Comparison of ENCODE assay signal across 13 cellular contexts in genomic region chr9:92147854-92148184, GRCh38. TPM values are rescaled to one million over a fixed set of nuclear protein-coding genes. Genes with fewer than 3 reads are reported as not detected.
DNase-seq lines count a peak whose midpoint lies in the region; ATAC-seq and TF ChIP-seq lines count a peak whose summit lies in the region.
"Had no signal": no experiment of that assay in that cellular context is flagged by ENCODE, and none has a peak within 500 bp of the region (broad histone marks: within the 10 kb centered on the region; RNA-seq: fewer than 3 reads in every experiment).

No MANE protein-coding gene starts in this region.

- H3K4me3 ChIP-seq in HUES64 (ENCODE audit: low read length) (no peak overlapping the region), brain microvascular endothelial cell (ENCODE audit: low read depth, low read length) (no peak overlapping the region), testis (no peak overlapping the region), aorta (ENCODE audit: low read length in 2 of 2) (no peak overlapping the region)

- TF ChIP-seq CTCF in brain microvascular endothelial cell (IDR thresholded peaks at IDR 0.05; ENCODE audit: low read depth, low read length, missing control alignments), result no peak
- TF ChIP-seq CTCF in testis (IDR thresholded peaks at IDR 0.05), result no peak

- in situ Hi-C loops in brain microvascular endothelial cell (cut with HindIII; ENCODE audit: low pct_ligation_motif_present, low sequenced_read_pairs), result no loop called here

- no peak for ATAC-seq in aorta (ENCODE audit: low FRiP score)

- H3K4me1 ChIP-seq in HUES64 (ENCODE audit: insufficient read depth, low read length) (peaks cover 15% of the 10 kb centered on the region), testis (peaks cover 15% of the 10 kb centered on the region), aorta (ENCODE audit: control insufficient read depth in 1 of 2, insufficient read depth in 2 of 2, low read length in 2 of 2) (no peaks in the 10 kb centered on the region)

- H3K9ac ChIP-seq in HUES64 (ENCODE audit: low read depth, low read length), result peak overlapping the region; percentile 34; the same call in 1 of the 2 replicates

- H3K36me3 ChIP-seq in HUES64 (ENCODE audit: insufficient read depth, low read length) (no peaks in the 10 kb centered on the region), brain microvascular endothelial cell (replicated peaks) (no peaks in the 10 kb centered on the region), testis (ENCODE audit: low read depth, missing control alignments) (no peaks in the 10 kb centered on the region), aorta (ENCODE audit: control insufficient read depth in 1 of 2, insufficient read depth in 2 of 2, low read length in 1 of 2) (no peaks in the 10 kb centered on the region)

- H3K27me3 ChIP-seq in HUES64 (ENCODE audit: insufficient read depth, low read length), result no peaks in the 10 kb centered on the region
- H3K27me3 ChIP-seq in brain microvascular endothelial cell (replicated peaks), result no peaks in the 10 kb centered on the region
- H3K27me3 ChIP-seq in testis, result no peaks in the 10 kb centered on the region
- no peaks in the 10 kb centered on the region for H3K27me3 ChIP-seq in aorta (ENCODE audit: control insufficient read depth in 1 of 2, insufficient read depth in 2 of 2, low read length in 1 of 2)

- DNase-seq in brain microvascular endothelial cell (peak; percentile 24), iris pigment epithelial cell (ENCODE audit: low read depth) (peak; percentile 18), testis (no peak), aorta (no peak), NCI-H2029 treated with DMSO at 0.1 percent for 48 hours (lab: John Stamatoyannopoulos, UW) (no peak), NCI-H2196 (lab: John Stamatoyannopoulos, UW; ENCODE audit: unreplicated experiment) (no peak)
- DNase-seq: activated CD4-positive, alpha-beta T cell treated with anti-CD3 and anti-CD28 coated beads, Interleukin-2, amount 50 U/mL, for 1 hour; activated gamma-delta T cell treated with Interleukin-2 at 50 U/mL for 16 hours; DMS 273 treated with DMSO at 0.1 percent for 48 hours; NCI-H1092 treated with DMSO at 0.1 percent for 48 hours; NCI-H82; stimulated activated CD4-positive, alpha-beta T cell treated with anti-CD3 and anti-CD28 coated beads, Interleukin-12 subunit alpha, Interleukin-12 subunit beta, amount 100 ng/mL, for 4 hours had no signal

- intact Hi-C loops in testis (cut with DNase I; ENCODE audit: low total_unique reads) (loop anchor here (10.0 kb wide), 1 partner anchor 497 kb away; no protein-coding TSS in a partner anchor), aorta (cut with DNase I) (loop anchor here in 1 of 2 donors (10.0 kb wide), 1 partner anchor 647 kb away; no protein-coding TSS in a partner anchor)

- TF ChIP-seq POLR2A in testis (IDR thresholded peaks at IDR 0.05), result no peak

- WGBS in HUES64, result 94% methylated on average over 8 of the region's 8 CpGs
- 69 to 79% methylated on average over 8 of the region's 8 CpGs for WGBS in testis, 2 donors
- 83 to 89% methylated on average over 8 of the region's 8 CpGs for WGBS in aorta, 2 donors

- H3K9me3 ChIP-seq in HUES64 (ENCODE audit: insufficient read depth, low read depth, low read length) (no peaks in the 10 kb centered on the region), testis (no peaks in the 10 kb centered on the region), aorta (ENCODE audit: control insufficient read depth, low read length) (no peaks in the 10 kb centered on the region)

- H3K27ac ChIP-seq in HUES64 (ENCODE audit: low read depth, low read length), result peak overlapping the region; percentile 59; the same call in 1 of the 2 replicates
- peak overlapping the region; percentile 89 for H3K27ac ChIP-seq in brain microvascular endothelial cell
- H3K27ac ChIP-seq in testis, result peak overlapping the region; percentile 75 to 78
- H3K27ac ChIP-seq in aorta (ENCODE audit: low read depth in 1 of 2, low read length in 2 of 2), result no peak overlapping the region

RNA-seq across cellular contexts. Expression of gene SPTLC1, which starts 32.6 kb away (rescaled TPM):
- polyA plus RNA-seq in HUES64 (2013, experiment 1 of 2), result 55.3 TPM
- polyA plus RNA-seq in HUES64 (2013, experiment 2 of 2), result 50.3 TPM
- 100 to 1,000 TPM in 1 of 2 donors, 10 to 100 TPM in 1; 77.1 to 104 TPM for total RNA-seq in testis
- 71.6 TPM for polyA plus RNA-seq in testis (ENCODE audit: insufficient read depth, low read depth, low replicate concordance)
- 10 to 100 TPM; 48.1 to 52.2 TPM for total RNA-seq in aorta
- polyA plus RNA-seq in aorta, result 10 to 100 TPM; 22.7 to 39.7 TPM

Comparison
In these comparisons a context has a peak if more than half of its experiments do, and no peak if none do; other contexts are left out.
1. H3K27ac ChIP-seq: peak in HUES64 (single experiment), brain microvascular endothelial cell (single experiment) and testis (2 of 2); none in aorta (0 of 2).
2. DNase-seq: peak in brain microvascular endothelial cell (single experiment) and iris pigment epithelial cell (single experiment); none in testis (single experiment), aorta (0 of 2), NCI-H2029 treated with DMSO at 0.1 percent for 48 hours (single experiment) and NCI-H2196 (single experiment).